In genomic region chr2:226418521-226418920, GRCh38 we compare ENCODE assay signal across 17 cellular contexts.
A peak's percentile ranks its signal among the peaks of the same experiment; 100 is the strongest.
DNase-seq lines count a peak whose midpoint lies in the region; ATAC-seq lines count a peak whose summit lies in the region.
"Had no signal": no experiment of that assay in that cellular context is flagged by ENCODE, and none has a peak within 500 bp of the region (broad histone marks: within the 10 kb centered on the region; RNA-seq: fewer than 3 reads in every experiment).

No MANE protein-coding gene starts in this region.

- no peak overlapping the region for H3K18ac ChIP-seq in trophoblast cell (ENCODE audit: low read length)

- intact Hi-C loops in right cardiac atrium (cut with DNase I): no loop called here

- H3K4me1 ChIP-seq in trophoblast cell (ENCODE audit: control insufficient read depth in 1 of 2, insufficient read depth in 2 of 2, low read length in 2 of 2) (peaks cover under 1% of the 10 kb centered on the region in 2 experiments), right cardiac atrium (ENCODE audit: control insufficient read depth, insufficient read depth, low read length) (no peaks in the 10 kb centered on the region)
- H3K4me1 ChIP-seq: Caco-2 had no signal

- H3K23ac ChIP-seq in trophoblast cell (ENCODE audit: low read length): no peak overlapping the region

- no peak overlapping the region for H2BK120ac ChIP-seq in trophoblast cell (ENCODE audit: insufficient read depth, low read length, poor library complexity)

- no peak overlapping the region for H3K9ac ChIP-seq in trophoblast cell (ENCODE audit: low read length)
- H3K9ac ChIP-seq: BLaER1 treated with 17β-estradiol and CSF1 and Interleukin-3, amounts not matched to agents 10 nM and 100 nM had no signal

- H4K12ac ChIP-seq in trophoblast cell (ENCODE audit: low read depth, low read length): no peak overlapping the region

- H2BK5ac ChIP-seq in trophoblast cell (ENCODE audit: low read depth, low read length, poor library complexity): no peak overlapping the region

- H3K27me3 ChIP-seq in MG63 (no peaks in the 10 kb centered on the region), trophoblast cell (ENCODE audit: insufficient read depth, low read length) (no peaks in the 10 kb centered on the region), right cardiac atrium (ENCODE audit: control insufficient read depth, insufficient read depth) (no peaks in the 10 kb centered on the region), H7 (ENCODE audit: control insufficient read depth, insufficient read depth, low read length) (no peaks in the 10 kb centered on the region)

- no peak overlapping the region for H2AK5ac ChIP-seq in trophoblast cell (ENCODE audit: low read length)

- H4K8ac ChIP-seq in trophoblast cell (ENCODE audit: low read depth, low read length): peak overlapping the region; percentile 60

- no peak overlapping the region for H3K4ac ChIP-seq in trophoblast cell (ENCODE audit: low read depth, low read length)

- WGBS in trophoblast cell (ENCODE audit: extremely low coverage, insufficient coverage, insufficient read length): no CpG with 5 or more reads among the region's 5 CpGs
- 88% methylated on average over 5 of the region's 5 CpGs for WGBS in right cardiac atrium

- no peak for ATAC-seq in right cardiac atrium
- no peak for ATAC-seq in HG02884 (IDR thresholded peaks at IDR 0.05; ENCODE audit: unreplicated experiment)
- ATAC-seq: A549; CD8-positive, alpha-beta T cell had no signal

- H3K36me3 ChIP-seq in MG63: no peaks in the 10 kb centered on the region
- no peaks in the 10 kb centered on the region for H3K36me3 ChIP-seq in trophoblast cell (ENCODE audit: control insufficient read depth in 1 of 2, insufficient read depth in 2 of 2, low read length in 2 of 2)
- no peaks in the 10 kb centered on the region for H3K36me3 ChIP-seq in H7 (replicated peaks; ENCODE audit: control insufficient read depth, insufficient read depth, low read length)
- H3K36me3 ChIP-seq: BLaER1 treated with 17β-estradiol and CSF1 and Interleukin-3, amounts not matched to agents 10 nM and 100 nM had no signal

- no peaks in the 10 kb centered on the region for H3K79me1 ChIP-seq in trophoblast cell (ENCODE audit: low read length)

- H3K4me2 ChIP-seq in trophoblast cell (ENCODE audit: low read length): no peak overlapping the region
- H3K4me2 ChIP-seq: A549; BLaER1 treated with 17β-estradiol and CSF1 and Interleukin-3, amounts not matched to agents 10 nM and 100 nM had no signal

- H2BK12ac ChIP-seq in trophoblast cell (ENCODE audit: low read length): no peak overlapping the region

- no peak overlapping the region for H3K14ac ChIP-seq in trophoblast cell (ENCODE audit: low read length)

- H3K27ac ChIP-seq in trophoblast cell (ENCODE audit: low read depth, low read length): no peak overlapping the region
- H3K27ac ChIP-seq in right cardiac atrium (ENCODE audit: low read length): no peak overlapping the region
- H3K27ac ChIP-seq: 22Rv1; BLaER1 treated with 17β-estradiol and CSF1 and Interleukin-3, amounts not matched to agents 10 nM and 100 nM; C4-2B had no signal

- no peaks in the 10 kb centered on the region for H3K9me3 ChIP-seq in MG63
- no peaks in the 10 kb centered on the region for H3K9me3 ChIP-seq in trophoblast cell (ENCODE audit: insufficient read depth, low read depth, low read length)
- H3K9me3 ChIP-seq in right cardiac atrium (ENCODE audit: control insufficient read depth, low read length): no peaks in the 10 kb centered on the region
- H3K9me3 ChIP-seq: BLaER1 treated with 17β-estradiol and CSF1 and Interleukin-3, amounts not matched to agents 10 nM and 100 nM had no signal

- DNase-seq in LHCN-M2 (ENCODE audit: low read depth): peak; percentile 57
- peak; percentile 31 for DNase-seq in MG63
- no peak for DNase-seq in trophoblast cell
- DNase-seq in right cardiac atrium: no peak
- DNase-seq in H7: no peak
- DNase-seq: AML-193; Caco-2; Calu3; CD4-positive, alpha-beta T cell; CD8-positive, alpha-beta T cell; DMS79 treated with DMSO at 0.1 percent for 48 hours; GF-D8 had no signal

- no peak overlapping the region for H3K4me3 ChIP-seq in MG63
- no peak overlapping the region for H3K4me3 ChIP-seq in trophoblast cell (ENCODE audit: low read depth, low read length)
- no peak overlapping the region for H3K4me3 ChIP-seq in right cardiac atrium (ENCODE audit: low read length)
- H3K4me3 ChIP-seq in H7 (ENCODE audit: insufficient read depth, low read depth, low read length): no peak overlapping the region
- H3K4me3 ChIP-seq: A549; BLaER1 treated with 17β-estradiol and CSF1 and Interleukin-3, amounts not matched to agents 10 nM and 100 nM had no signal

- no peaks in the 10 kb centered on the region for H3K79me2 ChIP-seq in trophoblast cell (ENCODE audit: control insufficient read depth, insufficient read depth, low read length, poor library complexity)

- no peak overlapping the region for H2AFZ ChIP-seq in trophoblast cell (ENCODE audit: insufficient read depth, low read length, poor library complexity)

- no peak overlapping the region for H4K91ac ChIP-seq in trophoblast cell (ENCODE audit: low read depth, low read length)

Comparison
In these comparisons a context has a peak if more than half of its experiments do, and no peak if none do; other contexts are left out.
1. DNase-seq: peak in LHCN-M2 (single experiment) and MG63 (single experiment); none in trophoblast cell (0 of 2), right cardiac atrium (0 of 3) and H7 (single experiment).